In genomic region chr15:89087830-89088604, GRCh38 we compare ENCODE assay signal across 8 cellular contexts. TPM values are rescaled to one million over a fixed set of nuclear protein-coding genes. Genes with fewer than 3 reads are reported as not detected.
DNase-seq lines count a peak whose midpoint lies in the region; FAIRE-seq and TF ChIP-seq lines count a peak whose summit lies in the region.

Gene ABHD2, plus strand, starts transcription at chr15:89088456. Its CDS starts 27,872 bp downstream, at chr15:89116328.

- peak; percentile 97 for FAIRE-seq in frontal cortex (lab: Jason Lieb, UNC)

- intact Hi-C loops in activated naive CD4-positive, alpha-beta T cell treated with anti-CD3 and anti-CD28 coated beads for 36 hours (cut with micrococcal nuclease): loop anchor here (1.0 to 5.0 kb wide), 8 partner anchors 10 to 466 kb away; partner anchors contain the start of genes AEN and HAPLN3

- no peaks in the 10 kb centered on the region for H3K27me3 Mint-ChIP-seq in activated naive CD4-positive, alpha-beta T cell treated with anti-CD3 and anti-CD28 coated beads for 36 hours (ENCODE audit: low read depth)

- TF ChIP-seq CTCF in HFF-Myc (IDR thresholded peaks at IDR 0.05; ENCODE audit: low read depth, low read length, missing control alignments): no peak

- no peak within 1 kb of the TSS for H3K4me3 Mint-ChIP-seq in activated naive CD4-positive, alpha-beta T cell treated with anti-CD3 and anti-CD28 coated beads for 36 hours

- H3K27ac Mint-ChIP-seq in activated naive CD4-positive, alpha-beta T cell treated with anti-CD3 and anti-CD28 coated beads for 36 hours: peak within 1 kb of the TSS; percentile 21

- H3K4me1 Mint-ChIP-seq in activated naive CD4-positive, alpha-beta T cell treated with anti-CD3 and anti-CD28 coated beads for 36 hours (ENCODE audit: low read depth): peaks cover 33% of the 10 kb centered on the region

- no peaks in the 10 kb centered on the region for H3K9me3 Mint-ChIP-seq in activated naive CD4-positive, alpha-beta T cell treated with anti-CD3 and anti-CD28 coated beads for 36 hours

- H3K36me3 Mint-ChIP-seq in activated naive CD4-positive, alpha-beta T cell treated with anti-CD3 and anti-CD28 coated beads for 36 hours (ENCODE audit: low read depth): peaks cover 3% of the 10 kb centered on the region

- CTCF ChIA-PET in activated naive CD4-positive, alpha-beta T cell treated with anti-CD3 and anti-CD28 coated beads for 36 hours (lab: Charles Lee): interaction anchor here (0.6 to 8.6 kb wide), 7 partner anchors 29 to 181 kb away, joined by 3 to 75 read pairs (median 7); no protein-coding TSS in a partner anchor

- H3K4me3 ChIP-seq in HFF-Myc (replicated peaks; ENCODE audit: low read depth, low read length): peak within 1 kb of the TSS; percentile 75

- peak; percentile 96 for DNase-seq in GM03348 (ENCODE audit: low spot score)
- DNase-seq in HFF-Myc (ENCODE audit: extremely low read depth, low read depth): peak; percentile 99
- DNase-seq in NAMALWA (ENCODE audit: low spot score): peak; percentile 100
- peak; percentile 100 for DNase-seq in SK-N-DZ (ENCODE audit: low spot score)
- peak; percentile 99 for DNase-seq in activated naive CD4-positive, alpha-beta T cell treated with anti-CD3 and anti-CD28 coated beads for 36 hours
- DNase-seq in frontal cortex (ENCODE audit: low spot score in 2 of 2): peak; percentile 82 to 88
- DNase-seq in non-pigmented ciliary epithelial cell (ENCODE audit: low read depth): peak; percentile 100
- peak; percentile 100 for DNase-seq in superior temporal gyrus (ENCODE audit: extremely low spot score)

RNA-seq across cellular contexts. Expression of gene ABHD2, which starts in this region (rescaled TPM):
- 8.2 and 13.7 TPM in 2 replicates for polyA plus RNA-seq in SK-N-DZ (2014; cell fraction: cytosol; rRNA removed)
- polyA plus RNA-seq in SK-N-DZ (2014; cell fraction: nucleus; rRNA removed): 3.5 and 5.1 TPM in 2 replicates
- 10 to 100 TPM; 57.2 to 64.9 TPM for total RNA-seq in activated naive CD4-positive, alpha-beta T cell treated with anti-CD3 and anti-CD28 coated beads for 36 hours
- total RNA-seq in frontal cortex: 45.2 TPM

Comparison
In these comparisons a context has a peak if more than half of its experiments do, and no peak if none do; other contexts are left out.
1. Peak in every context shown above with its lines: DNase-seq and H3K4me3 ChIP-seq.